In the genomic region with DNA sequence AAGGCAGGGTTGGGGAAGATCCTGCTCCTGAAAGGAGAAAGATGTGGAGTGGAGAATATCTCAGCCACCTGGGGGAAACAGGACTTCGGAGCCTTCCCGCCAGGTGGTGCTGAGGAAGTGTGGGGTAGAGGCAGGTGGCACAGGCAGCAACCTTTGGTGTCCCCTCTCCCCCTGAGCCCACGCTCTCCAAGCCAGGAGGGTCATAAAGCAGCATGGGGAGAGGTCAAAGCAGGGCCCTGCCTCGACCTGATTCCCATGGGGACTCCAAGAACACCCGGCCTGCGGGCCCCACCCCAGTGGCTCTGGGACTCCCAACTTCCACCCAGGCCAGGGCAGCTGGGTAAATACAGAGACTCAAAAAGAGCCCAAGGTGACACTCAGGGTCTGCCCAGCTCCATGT, we compare ENCODE assay signal across 29 cellular contexts.
"Had no signal": no experiment of that assay in that cellular context is flagged by ENCODE, and none has a peak within 500 bp of the region (broad histone marks: within the 10 kb centered on the region; RNA-seq: fewer than 3 reads in every experiment).

No MANE protein-coding gene starts in this region.

- H3K4me1 ChIP-seq: ascending aorta, Peyer's patch had no signal

- H3K27me3 ChIP-seq: ascending aorta, cardiac muscle cell, MG63, Peyer's patch had no signal

- H3K9me3 ChIP-seq: ascending aorta, MG63, Peyer's patch had no signal

- H3K36me3 ChIP-seq: ascending aorta, cardiac muscle cell, MG63, Peyer's patch, WERI-Rb-1 had no signal

- H3K27ac ChIP-seq: ascending aorta, cardiac muscle cell, Peyer's patch, WERI-Rb-1 had no signal

- DNase-seq: activated CD4-positive, alpha-beta memory T cell treated with anti-CD3 and anti-CD28 coated beads, Interleukin-2, amount 10 ng/mL, durations not matched to agents 7 days and 5 days; activated CD4-positive, alpha-beta T cell treated with anti-CD3 and anti-CD28 coated beads for 1 hour; activated CD4-positive, alpha-beta T cell treated with anti-CD3 and anti-CD28 coated beads for 48 hours; activated CD4-positive, CD25-positive, alpha-beta regulatory T cell; activated gamma-delta T cell; activated naive CD4-positive, alpha-beta T cell treated with Interleukin-2 at 50 U/mL for 16 hours; activated naive CD8-positive, alpha-beta T cell treated with anti-CD3 and anti-CD28 coated beads, Interleukin-2, amount 10 ng/mL, durations not matched to agents 7 days and 5 days; activated T-cell treated with anti-CD3 and anti-CD28 coated beads, Interleukin-2, amount 50 U/mL, for 48 hours; amygdala; Kasumi-1; KG1; MG63; NCI-H1048; NCI-H1105 treated with DMSO at 0.1 percent for 48 hours; NCI-H1436; NCI-H1694; NCI-H2029; NCI-H345; NCI-H524 treated with DMSO at 0.1 percent for 48 hours; PC-3; Peyer's patch; RPMI8226; SIG-M5; T-cell; T-helper 2 cell; T-helper 9 cell; WERI-Rb-1 had no signal

- H3K4me3 ChIP-seq: ascending aorta, cardiac muscle cell, MG63, Peyer's patch had no signal
